In genomic region chr4:145618210-145618911, GRCh38 we compare ENCODE assay signal across 8 cellular contexts. TPM values are rescaled to one million over a fixed set of nuclear protein-coding genes. Genes with fewer than 3 reads are reported as not detected.
DNase-seq lines count a peak whose midpoint lies in the region; ATAC-seq, FAIRE-seq and TF ChIP-seq lines count a peak whose summit lies in the region.

No MANE protein-coding gene starts in this region.

- ATAC-seq in DND-41 (ENCODE audit: insufficient read depth, low read depth) (peak; percentile 5; the same call in 1 of the 3 replicates), IMR-90 (ENCODE audit: low read depth) (no peak), HG03159 (IDR thresholded peaks at IDR 0.05; ENCODE audit: unreplicated experiment) (no peak)

- peak overlapping the region; percentile 74 for H3K27ac ChIP-seq in DND-41 (ENCODE audit: low read length)
- H3K27ac ChIP-seq in IMR-90 (ENCODE audit: insufficient read depth, low read length), result peak overlapping the region; percentile 90
- peak overlapping the region; percentile 86 for H3K27ac ChIP-seq in fibroblast of lung (ENCODE audit: insufficient read depth, low read length)

- peak overlapping the region; percentile 92 for H4K91ac ChIP-seq in IMR-90 (ENCODE audit: insufficient read depth, low read depth, low read length)

- in situ Hi-C loops in IMR-90 (cut with MboI; ENCODE audit: low sequenced_read_pairs), result loop anchor here (25.0 kb wide), 1 partner anchor 406 kb away; no protein-coding TSS in a partner anchor

- no peak for FAIRE-seq in HTR-8/SVneo (lab: Jason Lieb, UNC)

- peak overlapping the region; percentile 95 to 99 for H4K8ac ChIP-seq in IMR-90 (ENCODE audit: low read depth in 2 of 2, low read length in 2 of 2)

- H3K9ac ChIP-seq in DND-41 (ENCODE audit: low read depth, low read length) (peak overlapping the region; percentile 71), IMR-90 (ENCODE audit: low read depth, low read length) (peak overlapping the region; percentile 95), fibroblast of lung (ENCODE audit: insufficient read depth, low read length) (peak overlapping the region; percentile 80)

- peak overlapping the region; percentile 92 for H3K4me3 Mint-ChIP-seq in nephron progenitor cell

- no peak for TF ChIP-seq CTCF in DND-41 (IDR thresholded peaks at IDR 0.05; ENCODE audit: borderline replicate concordance, extremely low read depth, low read length, poor library complexity, severe bottlenecking)
- TF ChIP-seq CTCF in IMR-90 (conservative IDR thresholded peaks at IDR 0.05; ENCODE audit: low read depth, low read length), result no peak
- no peak for TF ChIP-seq CTCF in fibroblast of lung (conservative IDR thresholded peaks at IDR 0.05 in 1 of 2, IDR thresholded peaks at IDR 0.05 in 1 of 2; ENCODE audit: low read depth in 1 of 2, low read length in 2 of 2)
- TF ChIP-seq CTCF in nephron progenitor cell (IDR thresholded peaks at IDR 0.05), result no peak

- H2AK5ac ChIP-seq in IMR-90 (ENCODE audit: low read depth, low read length), result no peak overlapping the region; the same call in 1 of the 2 replicates

- peaks cover 15% of the 10 kb centered on the region; the same call in 1 of the 2 replicates for H3K79me2 ChIP-seq in DND-41 (ENCODE audit: insufficient read depth, low read length)
- H3K79me2 ChIP-seq in fibroblast of lung (ENCODE audit: control insufficient read depth, insufficient read depth, low read length), result peaks cover 6% of the 10 kb centered on the region

- BruUV-seq in IMR-90 (replicated peaks; lab: Mats Ljungman, UMichigan), result TSS peak; percentile 89

- H3K36me3 Mint-ChIP-seq in nephron progenitor cell (ENCODE audit: low read depth), result peaks cover 24% of the 10 kb centered on the region

- peak overlapping the region; percentile 79; the same call in 1 of the 2 replicates for H4K5ac ChIP-seq in IMR-90 (ENCODE audit: low read depth, low read length)

- H3K4me1 ChIP-seq in DND-41 (ENCODE audit: insufficient read depth, low read length) (peaks cover 24% of the 10 kb centered on the region), IMR-90 (ENCODE audit: control insufficient read depth, insufficient read depth, low read length) (no peaks in the 10 kb centered on the region), fibroblast of lung (ENCODE audit: control insufficient read depth, extremely low read depth, insufficient read depth, low read length) (no peaks in the 10 kb centered on the region)

- H3K56ac ChIP-seq in IMR-90 (ENCODE audit: extremely low read depth, insufficient read depth, low read length), result peak overlapping the region; percentile 98

- peak overlapping the region; percentile 75 for H3K18ac ChIP-seq in IMR-90 (ENCODE audit: low read depth, low read length)

- H3K36me3 ChIP-seq in DND-41 (ENCODE audit: insufficient read depth, low read length) (no peaks in the 10 kb centered on the region), IMR-90 (ENCODE audit: control insufficient read depth, insufficient read depth, low read length) (no peaks in the 10 kb centered on the region), fibroblast of lung (ENCODE audit: control insufficient read depth, insufficient read depth, low read length) (no peaks in the 10 kb centered on the region)

- peak overlapping the region; percentile 94 for H3K4ac ChIP-seq in IMR-90 (ENCODE audit: low read depth, low read length)

- H2BK15ac ChIP-seq in IMR-90 (ENCODE audit: low read depth, low read length), result no peak overlapping the region

- WGBS in IMR-90 (ENCODE audit: extremely low coverage in 2 of 2, insufficient read length in 1 of 2), 2 experiments, result 0% methylated on average over 2 of the region's 16 CpGs; no CpG with 5 or more reads in 1 of the 2 experiments

- DNase-seq in DND-41, result no peak
- DNase-seq in IMR-90, result no peak
- DNase-seq in activated T-cell treated with anti-CD3 and anti-CD28 coated beads, Interleukin-2, amount 50 U/mL, for 1 hour, result peak; percentile 35
- no peak for DNase-seq in fibroblast of lung (ENCODE audit: low read depth in 2 of 2)
- DNase-seq in nephron progenitor cell, result peak; percentile 8
- no peak for DNase-seq in HTR-8/SVneo (ENCODE audit: insufficient read length, low spot score)
- no peak for DNase-seq in NCI-H1417 treated with DMSO at 0.1 percent for 48 hours (lab: John Stamatoyannopoulos, UW)

- H2AK9ac ChIP-seq in IMR-90 (replicated peaks; ENCODE audit: low read depth, low read length, poor library complexity), result no peak overlapping the region

- H3K27ac Mint-ChIP-seq in nephron progenitor cell, result peak overlapping the region; percentile 84

- peak overlapping the region; percentile 65 for H3K4me2 ChIP-seq in DND-41 (ENCODE audit: insufficient read depth, low read length)
- H3K4me2 ChIP-seq in IMR-90 (ENCODE audit: low read depth, low read length), result peak overlapping the region; percentile 73
- H3K4me2 ChIP-seq in fibroblast of lung (ENCODE audit: extremely low read depth, insufficient read depth, low read length), result peak overlapping the region; percentile 61

- H3K27me3 ChIP-seq in DND-41 (ENCODE audit: insufficient read depth, low read length, poor library complexity) (peaks cover 2% of the 10 kb centered on the region), IMR-90 (ENCODE audit: control insufficient read depth, insufficient read depth, low read length) (no peaks in the 10 kb centered on the region), fibroblast of lung (ENCODE audit: control insufficient read depth, insufficient read depth, low read length) (no peaks in the 10 kb centered on the region)

- H3K79me1 ChIP-seq in IMR-90 (ENCODE audit: low read depth in 1 of 2, low read length in 2 of 2), result peaks cover 10 to 17% of the 10 kb centered on the region in 2 experiments; a peak in 3 of 4 replicates

- no peak overlapping the region for H2BK20ac ChIP-seq in IMR-90 (ENCODE audit: low read depth, low read length)

- peaks cover 3% of the 10 kb centered on the region for H3K9me3 ChIP-seq in DND-41 (ENCODE audit: insufficient read depth, low read length, severe bottlenecking)
- H3K9me3 ChIP-seq in IMR-90 (ENCODE audit: control insufficient read depth, insufficient read depth, low read length), result no peaks in the 10 kb centered on the region
- no peaks in the 10 kb centered on the region for H3K9me3 ChIP-seq in fibroblast of lung (ENCODE audit: control insufficient read depth, insufficient read depth, low read depth, low read length)

- no peak for TF ChIP-seq POLR2A in IMR-90 (IDR thresholded peaks at IDR 0.05; ENCODE audit: low read depth, low read length)

- CTCF ChIA-PET in IMR-90 (lab: Yijun Ruan, JAX), result no interaction called here

- H3K9me1 ChIP-seq in IMR-90 (ENCODE audit: insufficient read depth, low read length), result no peaks in the 10 kb centered on the region

- H2AFZ ChIP-seq in DND-41 (ENCODE audit: low read depth, low read length) (peak overlapping the region; percentile 83), IMR-90 (replicated peaks; ENCODE audit: low read length, poor library complexity) (peak overlapping the region; percentile 93), fibroblast of lung (ENCODE audit: low read length) (peak overlapping the region; percentile 41)

- no peak for TF ChIP-seq RAD21 in IMR-90 (IDR thresholded peaks at IDR 0.05; ENCODE audit: low read length)

- POLR2A ChIA-PET in IMR-90 (lab: Charles Lee; ENCODE audit: unreplicated experiment), result interaction anchor here (0.6 kb wide), 1 partner anchor 202 kb away, joined by 4 read pairs; no protein-coding TSS in a partner anchor

- peak overlapping the region; percentile 90 for H3K14ac ChIP-seq in IMR-90 (replicated peaks; ENCODE audit: low read depth, low read length)

- intact Hi-C loops in IMR-90 (cut with micrococcal nuclease), result loop anchor here (1.0 to 5.0 kb wide), 7 partner anchors 136 to 439 kb away; partner anchors contain the start of genes SMAD1 and ZNF827

- H3K4me3 ChIP-seq in DND-41 (ENCODE audit: low read depth in 1 of 2, low read length in 2 of 2), result peak overlapping the region; percentile 74 to 77; a peak in 3 of 4 replicates
- H3K4me3 ChIP-seq in IMR-90 (ENCODE audit: insufficient read depth, low read depth, low read length), result peak overlapping the region; percentile 65
- peak overlapping the region; percentile 55 to 94 (median 86) for H3K4me3 ChIP-seq in fibroblast of lung (replicated peaks in 1 of 4; ENCODE audit: control extremely low read depth in 1 of 4, insufficient read depth in 1 of 4, low read depth in 3 of 4, low read length in 4 of 4)

- H3K27me3 Mint-ChIP-seq in nephron progenitor cell (ENCODE audit: low read depth, poor library complexity), result no peaks in the 10 kb centered on the region

- H2BK120ac ChIP-seq in IMR-90 (ENCODE audit: low read depth, low read length), result peak overlapping the region; percentile 78

- dilution Hi-C loops in IMR-90 (cut with HindIII; ENCODE audit: low sequenced_read_pairs, unreplicated experiment), result no loop called here

- H3K23ac ChIP-seq in IMR-90 (ENCODE audit: low read depth, low read length), result peak overlapping the region; percentile 80

- H3K9me3 Mint-ChIP-seq in nephron progenitor cell, result peaks cover 27% of the 10 kb centered on the region

- H2BK5ac ChIP-seq in IMR-90 (ENCODE audit: low read depth, low read length, poor library complexity, severe bottlenecking), result peak overlapping the region; percentile 92

- H3K4me1 Mint-ChIP-seq in nephron progenitor cell, result peaks cover 24% of the 10 kb centered on the region

- H4K20me1 ChIP-seq in DND-41 (ENCODE audit: insufficient read depth, low read length), result no peaks in the 10 kb centered on the region
- H4K20me1 ChIP-seq in IMR-90 (ENCODE audit: insufficient read depth, low read length), result no peaks in the 10 kb centered on the region
- H4K20me1 ChIP-seq in fibroblast of lung (ENCODE audit: control insufficient read depth, extremely low read depth, insufficient read depth, low read length), result no peaks in the 10 kb centered on the region

TF ChIP-seq in IMR-90, 13 proteins besides CTCF, POLR2A, EP300 and RAD21:
- TF ChIP-seq CEBPB (IDR thresholded peaks at IDR 0.05; ENCODE audit: low read depth, low read length) (no peak), MAZ (IDR thresholded peaks at IDR 0.05; ENCODE audit: borderline replicate concordance, low read depth, low read length) (no peak), RFX5 (IDR thresholded peaks at IDR 0.05; ENCODE audit: low read depth, low read length) (no peak), NFE2L2 (IDR thresholded peaks at IDR 0.05; ENCODE audit: low read depth, low read length) (no peak)

RNA-seq across cellular contexts. Expression of gene MMAA, which starts 0.8 kb away (rescaled TPM):
- total RNA-seq in IMR-90 (2012; rRNA removed), result 5.2 and 7.8 TPM in 2 replicates
- polyA plus RNA-seq in IMR-90 (2012; rRNA removed), result 3.9 and 4.4 TPM in 2 replicates
- polyA plus RNA-seq in IMR-90 (2012; cell fraction: cytosol; rRNA removed), result 0.71 and 0.75 TPM in 2 replicates
- polyA plus RNA-seq in IMR-90 (2012; cell fraction: nucleus; rRNA removed; ENCODE audit: low replicate concordance), result 0.27 and 2.9 TPM in 2 replicates
- 2.3 and 2.8 TPM in 2 replicates for total RNA-seq in fibroblast of lung
- 3.6 and 5.4 TPM in 2 replicates for polyA plus RNA-seq in fibroblast of lung
- 4.8 and 5.9 TPM in 2 replicates for polyA plus RNA-seq in fibroblast of lung (2012)
- not detected in 2 replicates for polyA minus RNA-seq in fibroblast of lung (ENCODE audit: low replicate concordance)

Comparison
In these comparisons a context has a peak if more than half of its experiments do, and no peak if none do; other contexts are left out.
1. DNase-seq: peak in activated T-cell treated with anti-CD3 and anti-CD28 coated beads, Interleukin-2, amount 50 U/mL, for 1 hour (single experiment) and nephron progenitor cell (single experiment); none in DND-41 (single experiment), IMR-90 (single experiment), fibroblast of lung (0 of 2), HTR-8/SVneo (single experiment) and NCI-H1417 treated with DMSO at 0.1 percent for 48 hours (single experiment).
2. H2AFZ ChIP-seq: peak in every context shown above with its lines; median percentile 93 in IMR-90; 83 in DND-41; 41 in fibroblast of lung.
3. Peak in every context shown above with its lines, with median percentiles within 50 percentile points of each other: H3K27ac ChIP-seq, H3K4me2 ChIP-seq, H3K4me3 ChIP-seq and H3K9ac ChIP-seq.